In genomic region chr1:192580351-192580962, GRCh38 we compare ENCODE assay signal across 8 cellular contexts. TPM values are rescaled to one million over a fixed set of nuclear protein-coding genes. Genes with fewer than 3 reads are reported as not detected.
DNase-seq lines count a peak whose midpoint lies in the region; ATAC-seq and TF ChIP-seq lines count a peak whose summit lies in the region.

No MANE protein-coding gene starts in this region.

- TF ChIP-seq CTCF in Panc1 (IDR thresholded peaks at IDR 0.05) = peak; percentile 53

- peak; percentile 9 to 64 (median 46) for DNase-seq in CD4-positive, CD25-positive, alpha-beta regulatory T cell
- peak; percentile 47 for DNase-seq in Panc1 (ENCODE audit: low read depth, low spot score)
- peak in 1 of 3 experiments; percentile 26 for DNase-seq in effector memory CD8-positive, alpha-beta T cell
- DNase-seq in naive thymus-derived CD4-positive, alpha-beta T cell = peak in 3 of 9 donors; percentile 15 to 44 (median 38)
- DNase-seq in HuH-7.5 (ENCODE audit: low spot score) = no peak
- no peak for DNase-seq in HK-2 (ENCODE audit: unreplicated experiment)

- BruUV-seq in Panc1 (replicated peaks; lab: Mats Ljungman, UMichigan) = no TSS peak

- H3K27me3 Mint-ChIP-seq in CD4-positive, CD25-positive, alpha-beta regulatory T cell = peaks cover 9% of the 10 kb centered on the region
- no peaks in the 10 kb centered on the region for H3K27me3 Mint-ChIP-seq in effector memory CD8-positive, alpha-beta T cell
- peaks cover 0 to 2% (median 0%) of the 10 kb centered on the region in 5 donors for H3K27me3 Mint-ChIP-seq in naive thymus-derived CD4-positive, alpha-beta T cell

- H3K9me3 ChIP-seq in CD4-positive, CD25-positive, alpha-beta regulatory T cell (ENCODE audit: control insufficient read depth in 2 of 2, low read length in 2 of 2) = no peaks in the 10 kb centered on the region
- no peaks in the 10 kb centered on the region for H3K9me3 ChIP-seq in Panc1 (ENCODE audit: control insufficient read depth, insufficient read depth, low read depth, low read length)
- H3K9me3 ChIP-seq in naive thymus-derived CD4-positive, alpha-beta T cell (ENCODE audit: control insufficient read depth in 2 of 3, low read length in 3 of 3) = no peaks in the 10 kb centered on the region

- ATAC-seq in CD4-positive, CD25-positive, alpha-beta regulatory T cell (ENCODE audit: low read depth in 2 of 2) = peak; percentile 27 to 34
- peak; percentile 27 for ATAC-seq in GM18505 (IDR thresholded peaks at IDR 0.05; ENCODE audit: unreplicated experiment)
- ATAC-seq in HG02885 (IDR thresholded peaks at IDR 0.05; ENCODE audit: poor library complexity, unreplicated experiment) = peak; percentile 40
- ATAC-seq in Panc1 = peak; percentile 87
- peak; percentile 23 for ATAC-seq in effector memory CD8-positive, alpha-beta T cell (replicated peaks)
- ATAC-seq in naive thymus-derived CD4-positive, alpha-beta T cell = peak; percentile 40

- H3K4me1 ChIP-seq in CD4-positive, CD25-positive, alpha-beta regulatory T cell (ENCODE audit: control insufficient read depth, insufficient read depth, low read length, poor library complexity, severe bottlenecking) = peaks cover 31% of the 10 kb centered on the region
- no peaks in the 10 kb centered on the region for H3K4me1 ChIP-seq in Panc1 (ENCODE audit: control insufficient read depth, insufficient read depth, low read length)
- peaks cover 7 to 15% of the 10 kb centered on the region in 2 donors for H3K4me1 ChIP-seq in naive thymus-derived CD4-positive, alpha-beta T cell (ENCODE audit: control insufficient read depth in 2 of 2, insufficient read depth in 2 of 2, low read length in 2 of 2)

- in situ Hi-C loops in Panc1 (cut with HindIII; ENCODE audit: low pct_unique_long_range_greater_than_20kb, low sequenced_read_pairs) = no loop called here

- H3K9me3 Mint-ChIP-seq in CD4-positive, CD25-positive, alpha-beta regulatory T cell = peaks cover 0 to 3% (median 0%) of the 10 kb centered on the region in 7 donors
- no peaks in the 10 kb centered on the region for H3K9me3 Mint-ChIP-seq in effector memory CD8-positive, alpha-beta T cell
- no peaks in the 10 kb centered on the region for H3K9me3 Mint-ChIP-seq in naive thymus-derived CD4-positive, alpha-beta T cell

- H3K27ac Mint-ChIP-seq in CD4-positive, CD25-positive, alpha-beta regulatory T cell = peak overlapping the region in 2 of 3 donors; percentile 51 to 68
- peak overlapping the region in 1 of 2 donors; percentile 50 for H3K27ac Mint-ChIP-seq in effector memory CD8-positive, alpha-beta T cell
- H3K27ac Mint-ChIP-seq in naive thymus-derived CD4-positive, alpha-beta T cell = peak overlapping the region in 2 of 9 donors; percentile 8 to 43

- peak; percentile 58 for TF ChIP-seq POLR2A in GM18505 (IDR thresholded peaks at IDR 0.05; ENCODE audit: borderline replicate concordance, extremely low read depth, insufficient read depth, insufficient read length)

- peaks cover 15 to 51% (median 44%) of the 10 kb centered on the region in 4 donors for H3K4me1 Mint-ChIP-seq in CD4-positive, CD25-positive, alpha-beta regulatory T cell
- peaks cover 7 to 24% of the 10 kb centered on the region in 2 donors for H3K4me1 Mint-ChIP-seq in effector memory CD8-positive, alpha-beta T cell (ENCODE audit: low read depth in 2 of 2)
- H3K4me1 Mint-ChIP-seq in naive thymus-derived CD4-positive, alpha-beta T cell = peaks cover 8 to 44% (median 28%) of the 10 kb centered on the region in 7 donors

- POLR2A ChIA-PET in Panc1 (lab: Charles Lee) = no interaction called here
- POLR2A ChIA-PET in naive thymus-derived CD4-positive, alpha-beta T cell (lab: Charles Lee) = no interaction called here

- H3K36me3 Mint-ChIP-seq in CD4-positive, CD25-positive, alpha-beta regulatory T cell = peaks cover 20% of the 10 kb centered on the region
- peaks cover 56% of the 10 kb centered on the region for H3K36me3 Mint-ChIP-seq in effector memory CD8-positive, alpha-beta T cell (ENCODE audit: insufficient read depth)
- peaks cover 0 to 32% (median 0%) of the 10 kb centered on the region in 5 donors for H3K36me3 Mint-ChIP-seq in naive thymus-derived CD4-positive, alpha-beta T cell

- no peaks in the 10 kb centered on the region for H3K27me3 ChIP-seq in CD4-positive, CD25-positive, alpha-beta regulatory T cell (ENCODE audit: control insufficient read depth, insufficient read depth, low read length)
- H3K27me3 ChIP-seq in Panc1 (ENCODE audit: control insufficient read depth, insufficient read depth, low read length) = no peaks in the 10 kb centered on the region
- H3K27me3 ChIP-seq in naive thymus-derived CD4-positive, alpha-beta T cell (ENCODE audit: control insufficient read depth in 2 of 2, insufficient read depth in 2 of 2, low read length in 2 of 2) = no peaks in the 10 kb centered on the region

- intact Hi-C loops in Panc1 (cut with micrococcal nuclease; ENCODE audit: unreplicated experiment) = loop anchor here (1.0 kb wide), 1 partner anchor 105 kb away; no protein-coding TSS in a partner anchor
- intact Hi-C loops in naive thymus-derived CD4-positive, alpha-beta T cell (cut with micrococcal nuclease) = loop anchor here (1.0 to 2.0 kb wide), 6 partner anchors 29 to 106 kb away; no protein-coding TSS in a partner anchor

- H3K27ac ChIP-seq in CD4-positive, CD25-positive, alpha-beta regulatory T cell (ENCODE audit: insufficient read depth, low read length, poor library complexity, severe bottlenecking) = peak overlapping the region; percentile 95
- no peak overlapping the region for H3K27ac ChIP-seq in Panc1 (ENCODE audit: low read length)
- no peak overlapping the region for H3K27ac ChIP-seq in naive thymus-derived CD4-positive, alpha-beta T cell (ENCODE audit: low read depth, low read length)

- H3K36me3 ChIP-seq in CD4-positive, CD25-positive, alpha-beta regulatory T cell (ENCODE audit: control insufficient read depth, insufficient read depth, low read length) = peaks cover 31% of the 10 kb centered on the region
- no peaks in the 10 kb centered on the region for H3K36me3 ChIP-seq in Panc1 (ENCODE audit: control insufficient read depth, insufficient read depth, low read length)
- H3K36me3 ChIP-seq in naive thymus-derived CD4-positive, alpha-beta T cell (ENCODE audit: control insufficient read depth in 2 of 3, insufficient read depth in 3 of 3, low read length in 3 of 3) = peaks cover 0 to 7% (median 0%) of the 10 kb centered on the region in 3 experiments

- peak overlapping the region; percentile 97 for H3K4me3 ChIP-seq in CD4-positive, CD25-positive, alpha-beta regulatory T cell (ENCODE audit: low read depth, low read length)
- H3K4me3 ChIP-seq in Panc1 (ENCODE audit: low read depth in 2 of 2, low read length in 2 of 2) = no peak overlapping the region
- H3K4me3 ChIP-seq in naive thymus-derived CD4-positive, alpha-beta T cell (ENCODE audit: low read length) = no peak overlapping the region

- CTCF ChIA-PET in Panc1 (lab: Charles Lee) = no interaction called here
- CTCF ChIA-PET in naive thymus-derived CD4-positive, alpha-beta T cell (lab: Charles Lee) = interaction anchor here (1.9 to 5.3 kb wide), 2 partner anchors 64 to 105 kb away, joined by 6 to 59 read pairs; no protein-coding TSS in a partner anchor

- H3K4me3 Mint-ChIP-seq in CD4-positive, CD25-positive, alpha-beta regulatory T cell = peak overlapping the region; percentile 36 to 92 (median 74)
- H3K4me3 Mint-ChIP-seq in effector memory CD8-positive, alpha-beta T cell = peak overlapping the region; percentile 24 to 87
- peak overlapping the region in 2 of 10 donors; percentile 31 to 40 for H3K4me3 Mint-ChIP-seq in naive thymus-derived CD4-positive, alpha-beta T cell

RNA-seq across cellular contexts. Expression of gene RGS1, which starts 4.9 kb away (rescaled TPM):
- 2,600 TPM for total RNA-seq in CD4-positive, CD25-positive, alpha-beta regulatory T cell
- 100 to 1,000 TPM; 118 to 294 (median 158) TPM for polyA plus RNA-seq in CD4-positive, CD25-positive, alpha-beta regulatory T cell
- total RNA-seq in Panc1 (2021; ENCODE audit: unreplicated experiment) = not detected
- polyA plus RNA-seq in Panc1 (2012; ENCODE audit: insufficient read length) = not detected
- total RNA-seq in naive thymus-derived CD4-positive, alpha-beta T cell = 100 to 1,000 TPM in 2 of 5 experiments, 10 to 100 TPM in 1, 1 to 10 TPM in 2; 3.4 to 607 (median 22.1) TPM
- polyA plus RNA-seq in naive thymus-derived CD4-positive, alpha-beta T cell = 10 to 100 TPM in 1 of 2 donors, 1 to 10 TPM in 1; 3.4 to 14.3 TPM

RNA-seq across cellular contexts. Expression of gene RGS13, which starts 55.5 kb away (rescaled TPM):
- total RNA-seq in CD4-positive, CD25-positive, alpha-beta regulatory T cell = 0.32 TPM
- not detected for polyA plus RNA-seq in CD4-positive, CD25-positive, alpha-beta regulatory T cell
- total RNA-seq in Panc1 (2021; ENCODE audit: unreplicated experiment) = not detected
- polyA plus RNA-seq in Panc1 (2012; ENCODE audit: insufficient read length) = not detected
- total RNA-seq in naive thymus-derived CD4-positive, alpha-beta T cell = under 1 TPM in 1 of 5 experiments, not detected in 4; 0.56 TPM
- polyA plus RNA-seq in naive thymus-derived CD4-positive, alpha-beta T cell = not detected

Comparison
In these comparisons a context has a peak if more than half of its experiments do, and no peak if none do; other contexts are left out.
1. ATAC-seq: peak in every context shown above with its lines; median percentile 87 in Panc1; 40 in HG02885; 40 in naive thymus-derived CD4-positive, alpha-beta T cell; 30 in CD4-positive, CD25-positive, alpha-beta regulatory T cell; 27 in GM18505; 23 in effector memory CD8-positive, alpha-beta T cell.
2. DNase-seq: peak in CD4-positive, CD25-positive, alpha-beta regulatory T cell (3 of 3) and Panc1 (single experiment); none in HuH-7.5 (single experiment) and HK-2 (single experiment).